ENCODE assay signal across 8 cellular contexts in genomic region chr22:37601540-37602442, GRCh38. TPM values are rescaled to one million over a fixed set of nuclear protein-coding genes. Genes with fewer than 3 reads are reported as not detected.
DNase-seq lines count a peak whose midpoint lies in the region; ATAC-seq and TF ChIP-seq lines count a peak whose summit lies in the region.

No MANE protein-coding gene starts in this region.

- TF ChIP-seq POLR2A in right lobe of liver (IDR thresholded peaks at IDR 0.05), result no peak
- TF ChIP-seq POLR2A in erythroblast (IDR thresholded peaks at IDR 0.05; ENCODE audit: low read length), result no peak

- intact Hi-C loops in right lobe of liver (cut with DNase I), result no loop called here

- H3K9me3 ChIP-seq in adipocyte (ENCODE audit: control insufficient read depth, low read length) (no peaks in the 10 kb centered on the region), right lobe of liver (no peaks in the 10 kb centered on the region)

- WGBS in right lobe of liver (ENCODE audit: insufficient coverage, low coverage, low lambda C conversion rate, missing lambda C conversion rate), result 16% methylated on average over 13 of the region's 14 CpGs

- H3K9ac ChIP-seq in adipocyte (ENCODE audit: low read length), result no peak overlapping the region

- DNase-seq in DMS153 (lab: John Stamatoyannopoulos, UW) (peak; percentile 84), NAMALWA (ENCODE audit: low spot score) (peak; percentile 96), adipocyte (ENCODE audit: low read depth) (peak; percentile 29), right lobe of liver (peak in 1 of 3 donors; percentile 84), OCI-M2 (lab: John Stamatoyannopoulos, UW; ENCODE audit: unreplicated experiment) (no peak), erythroblast (lab: John Stamatoyannopoulos, UW) (no peak)

- peak; percentile 89 to 95 (median 92) for ATAC-seq in right lobe of liver
- ATAC-seq in GM21526 (IDR thresholded peaks at IDR 0.05; ENCODE audit: low FRiP score, unreplicated experiment), result no peak
- ATAC-seq in HG02571 (IDR thresholded peaks at IDR 0.05; ENCODE audit: unreplicated experiment), result no peak

- H3K36me3 ChIP-seq in adipocyte (ENCODE audit: control insufficient read depth, insufficient read depth, low read length, severe bottlenecking) (no peaks in the 10 kb centered on the region), right lobe of liver (no peaks in the 10 kb centered on the region)

- no peak for TF ChIP-seq CTCF in right lobe of liver (IDR thresholded peaks at IDR 0.05)

- H3K27ac ChIP-seq in right lobe of liver, result peak overlapping the region in 1 of 3 donors; percentile 48

- no peak overlapping the region for H3K4me3 ChIP-seq in adipocyte (ENCODE audit: low read length)
- no peak overlapping the region for H3K4me3 ChIP-seq in right lobe of liver

- H3K27me3 ChIP-seq in adipocyte (replicated peaks; ENCODE audit: control insufficient read depth, insufficient read depth, low read length) (peaks cover 7% of the 10 kb centered on the region), right lobe of liver (no peaks in the 10 kb centered on the region)

- H3K4me1 ChIP-seq in adipocyte (ENCODE audit: control insufficient read depth, insufficient read depth, low read length), result peaks cover 8% of the 10 kb centered on the region
- H3K4me1 ChIP-seq in right lobe of liver, result peaks cover 0 to 14% (median 0%) of the 10 kb centered on the region in 4 donors

RNA-seq across cellular contexts. Expression of gene GGA1, which starts 6.8 kb away (rescaled TPM):
- 10 to 100 TPM; 18.4 to 27.3 (median 24.1) TPM for total RNA-seq in right lobe of liver

RNA-seq across cellular contexts. Expression of gene LGALS2, which starts 21.9 kb away (rescaled TPM):
- total RNA-seq in right lobe of liver, result under 1 TPM in 1 of 6 experiments, not detected in 5; 0.64 TPM

RNA-seq across cellular contexts. Expression of gene SH3BP1, which starts 37.7 kb away (rescaled TPM):
- total RNA-seq in right lobe of liver, result 1 to 10 TPM; 1.6 to 4.8 (median 2.8) TPM

RNA-seq across cellular contexts. Expression of gene CDC42EP1, which starts 41.5 kb away (rescaled TPM):
- total RNA-seq in right lobe of liver, result 100 to 1,000 TPM in 1 of 6 experiments, 10 to 100 TPM in 5; 29.2 to 117 (median 68.0) TPM

RNA-seq across cellular contexts. Expression of gene PDXP, which starts 56.7 kb away (rescaled TPM):
- total RNA-seq in right lobe of liver, result 10 to 100 TPM; 15.7 to 63.4 (median 34.4) TPM

Comparison
In these comparisons a context has a peak if more than half of its experiments do, and no peak if none do; other contexts are left out.
1. DNase-seq: peak in DMS153 (single experiment), NAMALWA (single experiment) and adipocyte (single experiment); none in OCI-M2 (single experiment) and erythroblast (0 of 2).
2. ATAC-seq: peak in right lobe of liver (4 of 4); none in GM21526 (single experiment) and HG02571 (single experiment).